Comparison of ENCODE assay signal across 8 cellular contexts in genomic region chr6:33317418-33317667, GRCh38. TPM values are rescaled to one million over a fixed set of nuclear protein-coding genes. Genes with fewer than 3 reads are reported as not detected.
DNase-seq lines count a peak whose midpoint lies in the region; ATAC-seq and TF ChIP-seq lines count a peak whose summit lies in the region.

No MANE protein-coding gene starts in this region.

- H3K27me3 ChIP-seq in left ventricle myocardium inferior (ENCODE audit: low read depth), result no peaks in the 10 kb centered on the region

- peak; percentile 24 for DNase-seq in NCI-H1092 treated with DMSO at 0.1 percent for 48 hours (lab: John Stamatoyannopoulos, UW)
- DNase-seq in NCI-H1092 (lab: John Stamatoyannopoulos, UW), result no peak
- DNase-seq in left ventricle myocardium inferior, result no peak
- no peak for DNase-seq in skeletal muscle cell (ENCODE audit: low read depth)
- no peak for DNase-seq in DMS 273 (lab: John Stamatoyannopoulos, UW; ENCODE audit: unreplicated experiment)

- intact Hi-C loops in left ventricle myocardium inferior (cut with micrococcal nuclease), result no loop called here

- peak overlapping the region; percentile 92 for H3K27ac ChIP-seq in left ventricle myocardium inferior (replicated peaks)

- H3K27ac Mint-ChIP-seq in activated T-helper 17 cell treated with anti-CD3 and anti-CD28 coated beads, Interleukin-2, amount 50 U/mL, for 72 hours, result peak overlapping the region; percentile 90

- peaks cover 95% of the 10 kb centered on the region for H3K4me1 ChIP-seq in left ventricle myocardium inferior

- H3K4me3 Mint-ChIP-seq in activated T-helper 17 cell treated with anti-CD3 and anti-CD28 coated beads, Interleukin-2, amount 50 U/mL, for 72 hours, result peak overlapping the region; percentile 96

- no peaks in the 10 kb centered on the region for H3K9me3 Mint-ChIP-seq in activated T-helper 17 cell treated with anti-CD3 and anti-CD28 coated beads, Interleukin-2, amount 50 U/mL, for 72 hours

- no peak for TF ChIP-seq CTCF in left ventricle myocardium inferior (IDR thresholded peaks at IDR 0.05; ENCODE audit: borderline replicate concordance)

- H3K27me3 Mint-ChIP-seq in activated T-helper 17 cell treated with anti-CD3 and anti-CD28 coated beads, Interleukin-2, amount 50 U/mL, for 72 hours, result no peaks in the 10 kb centered on the region

- H3K4me3 ChIP-seq in left ventricle myocardium inferior (peak overlapping the region; percentile 74), skeletal muscle cell (ENCODE audit: low read depth, low read length) (peak overlapping the region; percentile 60)

- peaks cover 70% of the 10 kb centered on the region for H3K36me3 Mint-ChIP-seq in activated T-helper 17 cell treated with anti-CD3 and anti-CD28 coated beads, Interleukin-2, amount 50 U/mL, for 72 hours (ENCODE audit: low read depth)

- no peak for ATAC-seq in activated T-helper 17 cell treated with anti-CD3 and anti-CD28 coated beads, Interleukin-2, amount 50 U/mL, for 72 hours (replicated peaks)
- ATAC-seq in HG03095 (IDR thresholded peaks at IDR 0.05; ENCODE audit: unreplicated experiment), result no peak
- ATAC-seq in GM21619 (IDR thresholded peaks at IDR 0.05; ENCODE audit: unreplicated experiment), result no peak

- H3K4me1 Mint-ChIP-seq in activated T-helper 17 cell treated with anti-CD3 and anti-CD28 coated beads, Interleukin-2, amount 50 U/mL, for 72 hours, result peaks cover 54% of the 10 kb centered on the region

- no peaks in the 10 kb centered on the region for H3K9me3 ChIP-seq in left ventricle myocardium inferior (replicated peaks)

- peaks cover 32% of the 10 kb centered on the region for H3K36me3 ChIP-seq in left ventricle myocardium inferior

RNA-seq across cellular contexts. Expression of gene ZBTB22, which starts 0.2 kb away (rescaled TPM):
- 10 to 100 TPM in 1 of 2 donors, 1 to 10 TPM in 1; 6.9 to 20.0 TPM for total RNA-seq in activated T-helper 17 cell treated with anti-CD3 and anti-CD28 coated beads, Interleukin-2, amount 50 U/mL, for 72 hours
- total RNA-seq in left ventricle myocardium inferior, result 13.3 TPM

RNA-seq across cellular contexts. Expression of gene TAPBP, which starts 3.5 kb away (rescaled TPM):
- 100 to 1,000 TPM; 176 to 194 TPM for total RNA-seq in activated T-helper 17 cell treated with anti-CD3 and anti-CD28 coated beads, Interleukin-2, amount 50 U/mL, for 72 hours
- 92.3 TPM for total RNA-seq in left ventricle myocardium inferior

RNA-seq across cellular contexts. Expression of gene DAXX, which starts 5.4 kb away (rescaled TPM):
- total RNA-seq in activated T-helper 17 cell treated with anti-CD3 and anti-CD28 coated beads, Interleukin-2, amount 50 U/mL, for 72 hours, result 10 to 100 TPM; 62.2 to 77.3 TPM
- 17.7 TPM for total RNA-seq in left ventricle myocardium inferior

RNA-seq across cellular contexts. Expression of gene RGL2, which starts 18.6 kb away (rescaled TPM):
- total RNA-seq in activated T-helper 17 cell treated with anti-CD3 and anti-CD28 coated beads, Interleukin-2, amount 50 U/mL, for 72 hours, result 10 to 100 TPM; 37.7 to 73.4 TPM
- total RNA-seq in left ventricle myocardium inferior, result 59.4 TPM

RNA-seq across cellular contexts. Expression of gene PFDN6, which starts 27.9 kb away (rescaled TPM):
- 10 to 100 TPM; 57.9 to 81.2 TPM for total RNA-seq in activated T-helper 17 cell treated with anti-CD3 and anti-CD28 coated beads, Interleukin-2, amount 50 U/mL, for 72 hours
- total RNA-seq in left ventricle myocardium inferior, result 47.8 TPM
